Comparison of ENCODE assay signal across 8 cellular contexts in genomic region chr22:29269731-29270474, GRCh38. TPM values are rescaled to one million over a fixed set of nuclear protein-coding genes. Genes with fewer than 3 reads are reported as not detected.
DNase-seq lines count a peak whose midpoint lies in the region; ATAC-seq lines count a peak whose summit lies in the region.

No MANE protein-coding gene starts in this region.

- no peaks in the 10 kb centered on the region for H3K9me3 Mint-ChIP-seq in activated CD4-positive, alpha-beta memory T cell treated with anti-CD3 and anti-CD28 coated beads, Interleukin-2, amount 10 ng/mL, durations not matched to agents 7 days and 5 days
- H3K9me3 Mint-ChIP-seq in stimulated activated naive B cell treated with anti-CD40 and anti-IgM and Interleukin-4, amounts not matched to agents 10 μg/mL and 1 μg/mL and 100 μg/mL, for 72 hours = no peaks in the 10 kb centered on the region

- CTCF ChIA-PET in activated CD4-positive, alpha-beta memory T cell treated with anti-CD3 and anti-CD28 coated beads, Interleukin-2, amount 10 ng/mL, durations not matched to agents 7 days and 5 days (lab: Charles Lee) = interaction anchor here (1.9 kb wide), 1 partner anchor 42 kb away, joined by 5 read pairs; no protein-coding TSS in a partner anchor

- H3K4me3 Mint-ChIP-seq in activated CD4-positive, alpha-beta memory T cell treated with anti-CD3 and anti-CD28 coated beads, Interleukin-2, amount 10 ng/mL, durations not matched to agents 7 days and 5 days = peak overlapping the region; percentile 94
- peak overlapping the region; percentile 88 to 91 for H3K4me3 Mint-ChIP-seq in stimulated activated naive B cell treated with anti-CD40 and anti-IgM and Interleukin-4, amounts not matched to agents 10 μg/mL and 1 μg/mL and 100 μg/mL, for 72 hours

- peak overlapping the region; percentile 84 for H3K27ac Mint-ChIP-seq in activated CD4-positive, alpha-beta memory T cell treated with anti-CD3 and anti-CD28 coated beads, Interleukin-2, amount 10 ng/mL, durations not matched to agents 7 days and 5 days
- peak overlapping the region; percentile 98 for H3K27ac Mint-ChIP-seq in stimulated activated naive B cell treated with anti-CD40 and anti-IgM and Interleukin-4, amounts not matched to agents 10 μg/mL and 1 μg/mL and 100 μg/mL, for 72 hours

- POLR2A ChIA-PET in activated CD4-positive, alpha-beta memory T cell treated with anti-CD3 and anti-CD28 coated beads, Interleukin-2, amount 10 ng/mL, durations not matched to agents 7 days and 5 days (lab: Charles Lee) = interaction anchor here (0.7 to 6.0 kb wide), 8 partner anchors 10 to 1154 kb away, joined by 3 to 28 read pairs (median 7); partner anchors contain the start of genes GAS2L1 and XBP1

- no peaks in the 10 kb centered on the region for H3K27me3 Mint-ChIP-seq in activated CD4-positive, alpha-beta memory T cell treated with anti-CD3 and anti-CD28 coated beads, Interleukin-2, amount 10 ng/mL, durations not matched to agents 7 days and 5 days
- H3K27me3 Mint-ChIP-seq in stimulated activated naive B cell treated with anti-CD40 and anti-IgM and Interleukin-4, amounts not matched to agents 10 μg/mL and 1 μg/mL and 100 μg/mL, for 72 hours = no peaks in the 10 kb centered on the region

- peak overlapping the region; percentile 99 for H3K4me3 ChIP-seq in iPS-18c (ENCODE audit: insufficient read depth, low read depth, low read length)

- H3K36me3 Mint-ChIP-seq in activated CD4-positive, alpha-beta memory T cell treated with anti-CD3 and anti-CD28 coated beads, Interleukin-2, amount 10 ng/mL, durations not matched to agents 7 days and 5 days (ENCODE audit: low read depth) = peaks cover 79% of the 10 kb centered on the region
- peaks cover 35 to 67% of the 10 kb centered on the region in 2 donors for H3K36me3 Mint-ChIP-seq in stimulated activated naive B cell treated with anti-CD40 and anti-IgM and Interleukin-4, amounts not matched to agents 10 μg/mL and 1 μg/mL and 100 μg/mL, for 72 hours

- DNase-seq in activated effector memory CD4-positive, alpha-beta T cell treated with anti-CD3 and anti-CD28 coated beads, Interleukin-2, amount 50 U/mL, for 16 hours = peak; percentile 61
- DNase-seq in activated effector memory CD4-positive, alpha-beta T cell treated with Interleukin-2 at 50 U/mL for 16 hours = no peak
- DNase-seq in activated CD4-positive, alpha-beta memory T cell treated with anti-CD3 and anti-CD28 coated beads, Interleukin-2, amount 10 ng/mL, durations not matched to agents 7 days and 5 days = peak; percentile 33
- DNase-seq in stimulated activated naive B cell treated with anti-CD40 and anti-IgM and Interleukin-4, amounts not matched to agents 10 μg/mL and 1 μg/mL and 100 μg/mL, for 72 hours = no peak
- DNase-seq in germinal center (ENCODE audit: low spot score) = no peak

- no peak for ATAC-seq in stimulated activated naive B cell treated with anti-CD40 and anti-IgM and Interleukin-4, amounts not matched to agents 10 μg/mL and 1 μg/mL and 100 μg/mL, for 72 hours (replicated peaks)
- ATAC-seq in GM21576 (IDR thresholded peaks at IDR 0.05; ENCODE audit: unreplicated experiment) (no peak), GM21423 (IDR thresholded peaks at IDR 0.05; ENCODE audit: unreplicated experiment) (no peak)

- H3K9me3 ChIP-seq in iPS-18c (ENCODE audit: control insufficient read depth, insufficient read depth, low read length) = no peaks in the 10 kb centered on the region

- H3K4me1 Mint-ChIP-seq in activated CD4-positive, alpha-beta memory T cell treated with anti-CD3 and anti-CD28 coated beads, Interleukin-2, amount 10 ng/mL, durations not matched to agents 7 days and 5 days = peaks cover 58% of the 10 kb centered on the region
- peaks cover 35 to 69% of the 10 kb centered on the region in 2 donors for H3K4me1 Mint-ChIP-seq in stimulated activated naive B cell treated with anti-CD40 and anti-IgM and Interleukin-4, amounts not matched to agents 10 μg/mL and 1 μg/mL and 100 μg/mL, for 72 hours

RNA-seq across cellular contexts. Expression of gene EWSR1, which starts 1.8 kb away (rescaled TPM):
- 100 to 1,000 TPM; 308 to 311 TPM for total RNA-seq in activated CD4-positive, alpha-beta memory T cell treated with anti-CD3 and anti-CD28 coated beads, Interleukin-2, amount 10 ng/mL, durations not matched to agents 7 days and 5 days

RNA-seq across cellular contexts. Expression of gene RHBDD3, which starts 2.1 kb away (rescaled TPM):
- total RNA-seq in activated CD4-positive, alpha-beta memory T cell treated with anti-CD3 and anti-CD28 coated beads, Interleukin-2, amount 10 ng/mL, durations not matched to agents 7 days and 5 days = 10 to 100 TPM; 27.8 to 28.8 TPM

RNA-seq across cellular contexts. Expression of gene GAS2L1, which starts 36.5 kb away (rescaled TPM):
- total RNA-seq in activated CD4-positive, alpha-beta memory T cell treated with anti-CD3 and anti-CD28 coated beads, Interleukin-2, amount 10 ng/mL, durations not matched to agents 7 days and 5 days = 10 to 100 TPM; 22.5 to 23.4 TPM

RNA-seq across cellular contexts. Expression of gene RASL10A, which starts 45.6 kb away (rescaled TPM):
- under 1 TPM; 0.38 to 0.78 TPM for total RNA-seq in activated CD4-positive, alpha-beta memory T cell treated with anti-CD3 and anti-CD28 coated beads, Interleukin-2, amount 10 ng/mL, durations not matched to agents 7 days and 5 days

Comparison
In these comparisons a context has a peak if more than half of its experiments do, and no peak if none do; other contexts are left out.
1. DNase-seq: peak in activated effector memory CD4-positive, alpha-beta T cell treated with anti-CD3 and anti-CD28 coated beads, Interleukin-2, amount 50 U/mL, for 16 hours (single experiment) and activated CD4-positive, alpha-beta memory T cell treated with anti-CD3 and anti-CD28 coated beads, Interleukin-2, amount 10 ng/mL, durations not matched to agents 7 days and 5 days (single experiment); none in activated effector memory CD4-positive, alpha-beta T cell treated with Interleukin-2 at 50 U/mL for 16 hours (single experiment), stimulated activated naive B cell treated with anti-CD40 and anti-IgM and Interleukin-4, amounts not matched to agents 10 μg/mL and 1 μg/mL and 100 μg/mL, for 72 hours (single experiment) and germinal center (single experiment).